Comparison of ENCODE assay signal across 13 cellular contexts in genomic region chr11:111367411-111368284, GRCh38. TPM values are rescaled to one million over a fixed set of nuclear protein-coding genes. Genes with fewer than 3 reads are reported as not detected.
DNase-seq lines count a peak whose midpoint lies in the region; ATAC-seq, FAIRE-seq and TF ChIP-seq lines count a peak whose summit lies in the region.
"Had no signal": no experiment of that assay in that cellular context is flagged by ENCODE, and none has a peak within 500 bp of the region (broad histone marks: within the 10 kb centered on the region; RNA-seq: fewer than 3 reads in every experiment).

No MANE protein-coding gene starts in this region.

- TF ChIP-seq CTCF in astrocyte (IDR thresholded peaks at IDR 0.05; ENCODE audit: insufficient read depth, low read depth, low read length), result no peak

- no peaks in the 10 kb centered on the region for H3K36me3 Mint-ChIP-seq in astrocyte (ENCODE audit: low read depth, unreplicated experiment)

- H3K9me3 Mint-ChIP-seq in astrocyte (ENCODE audit: unreplicated experiment), result peaks cover 6% of the 10 kb centered on the region

- FAIRE-seq in astrocyte (lab: Jason Lieb, UNC), result no peak
- FAIRE-seq: D721Med had no signal

- H4K20me1 ChIP-seq in astrocyte (ENCODE audit: insufficient read depth, low read length), result no peaks in the 10 kb centered on the region

- H3K79me2 ChIP-seq in astrocyte (ENCODE audit: insufficient read depth, low read length), result no peaks in the 10 kb centered on the region

- no peaks in the 10 kb centered on the region for H3K4me1 ChIP-seq in astrocyte (ENCODE audit: insufficient read depth, low read length)
- H3K4me1 ChIP-seq: testis had no signal

- H2AFZ ChIP-seq in astrocyte (ENCODE audit: low read depth, low read length), result peak overlapping the region; percentile 18

- no peak overlapping the region for H3K27ac Mint-ChIP-seq in astrocyte (ENCODE audit: unreplicated experiment)

- no peak overlapping the region for H3K4me3 ChIP-seq in astrocyte (ENCODE audit: insufficient read depth, low read depth, low read length)
- H3K4me3 ChIP-seq: lung, testis had no signal

- H3K27me3 Mint-ChIP-seq in astrocyte (ENCODE audit: low read depth, unreplicated experiment), result peaks cover 26% of the 10 kb centered on the region

- no peaks in the 10 kb centered on the region for H3K9me3 ChIP-seq in astrocyte (ENCODE audit: insufficient read depth, low read depth, low read length)
- H3K9me3 ChIP-seq: testis had no signal

- H3K4me2 ChIP-seq in astrocyte (ENCODE audit: low read length), result no peak overlapping the region

- ATAC-seq in GM18508 (IDR thresholded peaks at IDR 0.05; ENCODE audit: insufficient read depth, unreplicated experiment), result peak; percentile 35
- ATAC-seq in GM21367 (IDR thresholded peaks at IDR 0.05; ENCODE audit: unreplicated experiment), result peak; percentile 45
- peak; percentile 53 for ATAC-seq in HG03066 (IDR thresholded peaks at IDR 0.05; ENCODE audit: low read depth, unreplicated experiment)

- peaks cover 6% of the 10 kb centered on the region for H3K27me3 ChIP-seq in astrocyte (ENCODE audit: insufficient read depth, low read length)
- H3K27me3 ChIP-seq: testis had no signal

- H3K4me3 Mint-ChIP-seq in astrocyte (ENCODE audit: unreplicated experiment), result no peak overlapping the region

- no peak overlapping the region for H3K9ac ChIP-seq in astrocyte (ENCODE audit: low read length)

- H3K36me3 ChIP-seq in astrocyte (ENCODE audit: insufficient read depth, low read length), result no peaks in the 10 kb centered on the region

- no peaks in the 10 kb centered on the region for H3K4me1 Mint-ChIP-seq in astrocyte (ENCODE audit: low read depth, unreplicated experiment)

- H3K27ac ChIP-seq in astrocyte (ENCODE audit: low read depth, low read length), result no peak overlapping the region
- H3K27ac ChIP-seq: testis had no signal

- DNase-seq in astrocyte (ENCODE audit: low read depth), result no peak
- DNase-seq in activated CD4-positive, CD25-positive, alpha-beta regulatory T cell (lab: John Stamatoyannopoulos, UW), result no peak
- DNase-seq in activated CD8-positive, alpha-beta memory T cell treated with anti-CD3 and anti-CD28 coated beads, Interleukin-2, amount 50 U/mL, for 48 hours, result no peak
- DNase-seq in SIG-M5 (lab: John Stamatoyannopoulos, UW), result no peak
- DNase-seq in NCI-H82 treated with DMSO at 0.1 percent for 48 hours (lab: John Stamatoyannopoulos, UW; ENCODE audit: unreplicated experiment), result no peak
- DNase-seq: NCI-H526 treated with DMSO at 0.1 percent for 48 hours; stimulated activated CD4-positive, alpha-beta T cell treated with anti-CD3 and anti-CD28 coated beads, Interleukin-15, amount 100 ng/mL, for 24 hours; testis had no signal

RNA-seq across cellular contexts. Expression of gene POU2AF1, which starts 11.4 kb away (rescaled TPM):
- total RNA-seq in astrocyte, result not detected in 2 replicates
